Comparison of ENCODE assay signal across 19 cellular contexts in genomic region chr1:228176461-228177182, GRCh38. TPM values are rescaled to one million over a fixed set of nuclear protein-coding genes. Genes with fewer than 3 reads are reported as not detected.
"Had no signal": no experiment of that assay in that cellular context is flagged by ENCODE, and none has a peak within 500 bp of the region (broad histone marks: within the 10 kb centered on the region; RNA-seq: fewer than 3 reads in every experiment).

No MANE protein-coding gene starts in this region.

- DNase-seq: activated CD4-positive, alpha-beta T cell treated with anti-CD3 and anti-CD28 coated beads, Interleukin-2, amount 10 ng/mL, durations not matched to agents 7 days and 5 days; activated CD8-positive, alpha-beta memory T cell treated with anti-CD3 and anti-CD28 coated beads, Interleukin-2, amount 50 U/mL, for 48 hours; activated naive CD4-positive, alpha-beta T cell treated with anti-CD3 and anti-CD28 coated beads for 36 hours; activated naive CD8-positive, alpha-beta T cell treated with anti-CD3 and anti-CD28 coated beads, Interleukin-2, amount 50 U/mL, for 24 hours; kidney glomerular epithelial cell; mucosa of descending colon; naive thymus-derived CD4-positive, alpha-beta T cell; retina; stimulated activated CD4-positive, alpha-beta T cell treated with anti-CD3 and anti-CD28 coated beads, Interleukin-15, amount 100 ng/mL, for 24 hours; stimulated activated CD4-positive, alpha-beta T cell treated with anti-CD3 and anti-CD28 coated beads, Interleukin-4, amount 100 ng/mL, for 1 hour; stimulated activated naive CD4-positive, alpha-beta T cell; T-helper 9 cell had no signal

- H3K27ac Mint-ChIP-seq: activated CD4-positive, alpha-beta T cell treated with anti-CD3 and anti-CD28 coated beads, Interleukin-2, amount 10 ng/mL, durations not matched to agents 7 days and 5 days; activated naive CD4-positive, alpha-beta T cell treated with anti-CD3 and anti-CD28 coated beads for 36 hours; activated naive CD8-positive, alpha-beta T cell treated with anti-CD3 and anti-CD28 coated beads, Interleukin-2, amount 50 U/mL, for 24 hours; T-cell had no signal

- H3K27me3 ChIP-seq: ascending aorta, tibial nerve had no signal

- H3K4me1 ChIP-seq: ascending aorta had no signal

- H3K27ac ChIP-seq: ascending aorta, parathyroid adenoma had no signal

- H3K27me3 Mint-ChIP-seq: activated CD4-positive, alpha-beta T cell treated with anti-CD3 and anti-CD28 coated beads, Interleukin-2, amount 10 ng/mL, durations not matched to agents 7 days and 5 days; activated naive CD8-positive, alpha-beta T cell treated with anti-CD3 and anti-CD28 coated beads, Interleukin-2, amount 50 U/mL, for 24 hours; naive thymus-derived CD4-positive, alpha-beta T cell; T-cell had no signal

- H3K4me3 ChIP-seq: ascending aorta, mucosa of descending colon, tibial nerve had no signal

- H3K36me3 Mint-ChIP-seq: T-cell had no signal

- FAIRE-seq: bronchial epithelial cell, colon had no signal

- H3K9me3 ChIP-seq: ascending aorta, mucosa of descending colon, tibial nerve had no signal

- H3K4me1 Mint-ChIP-seq: activated naive CD8-positive, alpha-beta T cell treated with anti-CD3 and anti-CD28 coated beads, Interleukin-2, amount 50 U/mL, for 24 hours had no signal

- ATAC-seq: activated naive CD8-positive, alpha-beta T cell treated with anti-CD3 and anti-CD28 coated beads, Interleukin-2, amount 50 U/mL, for 24 hours; esophagus mucosa; mucosa of descending colon; naive thymus-derived CD4-positive, alpha-beta T cell; T-cell had no signal

- H3K9me3 Mint-ChIP-seq: activated CD4-positive, alpha-beta T cell treated with anti-CD3 and anti-CD28 coated beads, Interleukin-2, amount 10 ng/mL, durations not matched to agents 7 days and 5 days; activated naive CD4-positive, alpha-beta T cell treated with anti-CD3 and anti-CD28 coated beads for 36 hours; activated naive CD8-positive, alpha-beta T cell treated with anti-CD3 and anti-CD28 coated beads, Interleukin-2, amount 50 U/mL, for 24 hours; naive thymus-derived CD4-positive, alpha-beta T cell; T-cell had no signal

- H3K9ac ChIP-seq: parathyroid adenoma had no signal

- H3K4me3 Mint-ChIP-seq: activated CD4-positive, alpha-beta T cell treated with anti-CD3 and anti-CD28 coated beads, Interleukin-2, amount 10 ng/mL, durations not matched to agents 7 days and 5 days; activated naive CD4-positive, alpha-beta T cell treated with anti-CD3 and anti-CD28 coated beads for 36 hours; activated naive CD8-positive, alpha-beta T cell treated with anti-CD3 and anti-CD28 coated beads, Interleukin-2, amount 50 U/mL, for 24 hours; naive thymus-derived CD4-positive, alpha-beta T cell; T-cell had no signal

RNA-seq across cellular contexts. Expression of gene GJC2, which starts 26.9 kb away (rescaled TPM):
- polyA plus RNA-seq: naive thymus-derived CD4-positive, alpha-beta T cell had no signal
